1 cellular context compared by ENCODE assay signal in the genomic region with DNA sequence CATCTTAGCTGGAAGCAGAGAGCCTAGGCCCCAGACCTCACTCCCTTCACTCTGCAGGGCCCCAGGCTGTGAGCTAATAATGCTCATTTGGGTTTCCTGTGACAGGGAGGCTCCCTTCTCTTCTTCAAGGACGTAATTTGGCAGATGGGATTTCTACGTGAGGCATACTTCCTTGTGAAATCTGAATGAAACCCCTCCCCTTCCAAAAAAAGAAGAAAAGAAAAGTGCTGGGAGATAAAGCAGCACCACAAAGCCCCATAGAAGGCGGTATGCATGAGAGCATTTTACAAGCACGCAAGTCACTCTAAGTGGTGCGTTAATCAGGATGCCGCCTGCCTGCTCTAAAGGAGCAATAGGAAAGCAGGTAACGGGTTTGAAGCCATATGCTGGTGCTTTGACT.
TF ChIP-seq lines count a peak whose summit lies in the region.

No MANE protein-coding gene starts in this region.

TF ChIP-seq in HepG2, 621 proteins besides CTCF, POLR2A, EP300 and RAD21:
- TF ChIP-seq, protein P1, sequence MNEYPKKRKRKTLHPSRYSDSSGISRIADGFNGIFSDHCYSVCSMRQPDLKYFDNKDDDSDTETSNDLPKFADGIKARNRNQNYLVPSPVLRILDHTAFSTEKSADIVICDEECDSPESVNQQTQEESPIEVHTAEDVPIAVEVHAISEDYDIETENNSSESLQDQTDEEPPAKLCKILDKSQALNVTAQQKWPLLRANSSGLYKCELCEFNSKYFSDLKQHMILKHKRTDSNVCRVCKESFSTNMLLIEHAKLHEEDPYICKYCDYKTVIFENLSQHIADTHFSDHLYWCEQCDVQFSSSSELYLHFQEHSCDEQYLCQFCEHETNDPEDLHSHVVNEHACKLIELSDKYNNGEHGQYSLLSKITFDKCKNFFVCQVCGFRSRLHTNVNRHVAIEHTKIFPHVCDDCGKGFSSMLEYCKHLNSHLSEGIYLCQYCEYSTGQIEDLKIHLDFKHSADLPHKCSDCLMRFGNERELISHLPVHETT (CRISPR knock-in tag; conservative IDR thresholded peaks at IDR 0.05), result no peak
- no peak for TF ChIP-seq MED1 (CRISPR knock-in tag; IDR thresholded peaks at IDR 0.05)
- no peak for TF ChIP-seq TCF7 (IDR thresholded peaks at IDR 0.05; ENCODE audit: low read depth)
